Comparison of ENCODE assay signal across 1 cellular context in the genomic region with DNA sequence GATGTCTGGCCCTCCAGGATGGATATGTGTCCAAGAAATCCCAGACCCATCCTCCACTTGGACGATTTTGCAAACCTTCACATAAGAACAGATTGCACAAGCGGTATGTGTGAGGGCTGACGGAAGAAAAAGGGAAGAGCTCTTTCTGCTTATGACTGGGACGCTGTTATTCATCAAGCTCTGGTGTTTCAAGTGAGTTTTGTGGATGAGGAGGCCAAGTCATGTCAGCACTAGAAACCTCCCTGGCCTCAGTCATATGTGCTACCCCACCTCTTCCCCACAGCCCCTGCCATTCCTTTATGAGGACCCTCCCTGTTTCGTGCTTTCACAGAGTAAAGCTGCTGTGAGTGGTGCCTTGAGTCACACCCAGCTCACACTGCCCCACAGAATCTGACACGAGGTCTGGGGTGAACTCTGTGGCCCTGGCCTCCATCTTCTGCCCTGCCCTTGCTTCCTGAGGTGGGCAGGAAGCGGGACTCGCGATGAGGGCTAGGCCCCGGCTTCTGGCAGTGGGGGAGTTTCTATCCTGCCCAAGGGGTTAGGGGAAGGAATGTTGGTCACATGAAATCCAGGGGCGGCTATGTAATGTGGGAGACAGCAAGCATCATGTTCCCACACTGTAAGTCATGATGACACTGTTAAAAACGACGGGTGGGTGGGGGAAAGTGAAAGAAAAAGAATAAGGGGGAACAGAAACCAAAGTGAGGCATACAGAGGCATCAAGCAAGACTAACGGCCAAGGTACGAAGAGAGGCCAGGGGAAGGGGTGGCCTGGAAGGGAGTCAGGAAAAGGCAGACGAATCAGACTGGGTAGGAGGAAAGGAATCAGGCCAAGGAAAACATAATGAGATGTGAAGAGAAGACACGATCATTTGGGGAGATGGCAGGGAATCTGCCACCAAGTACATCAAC.
TF ChIP-seq lines count a peak whose summit lies in the region.

No MANE protein-coding gene starts in this region.

TF ChIP-seq in SK-N-SH, 30 proteins besides CTCF, POLR2A, EP300 and RAD21 (continued from another document):
- TF ChIP-seq YY1 (IDR thresholded peaks at IDR 0.05; ENCODE audit: low read depth) (no peak), RCOR1 (IDR thresholded peaks at IDR 0.05; ENCODE audit: low read length) (no peak)
- TF ChIP-seq, protein P1, sequence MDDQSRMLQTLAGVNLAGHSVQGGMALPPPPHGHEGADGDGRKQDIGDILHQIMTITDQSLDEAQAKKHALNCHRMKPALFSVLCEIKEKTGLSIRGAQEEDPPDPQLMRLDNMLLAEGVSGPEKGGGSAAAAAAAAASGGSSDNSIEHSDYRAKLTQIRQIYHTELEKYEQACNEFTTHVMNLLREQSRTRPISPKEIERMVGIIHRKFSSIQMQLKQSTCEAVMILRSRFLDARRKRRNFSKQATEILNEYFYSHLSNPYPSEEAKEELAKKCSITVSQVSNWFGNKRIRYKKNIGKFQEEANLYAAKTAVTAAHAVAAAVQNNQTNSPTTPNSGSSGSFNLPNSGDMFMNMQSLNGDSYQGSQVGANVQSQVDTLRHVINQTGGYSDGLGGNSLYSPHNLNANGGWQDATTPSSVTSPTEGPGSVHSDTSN (IDR thresholded peaks at IDR 0.05), result no peak
- TF ChIP-seq, protein P2, sequence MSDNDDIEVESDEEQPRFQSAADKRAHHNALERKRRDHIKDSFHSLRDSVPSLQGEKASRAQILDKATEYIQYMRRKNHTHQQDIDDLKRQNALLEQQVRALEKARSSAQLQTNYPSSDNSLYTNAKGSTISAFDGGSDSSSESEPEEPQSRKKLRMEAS (IDR thresholded peaks at IDR 0.05; ENCODE audit: low read depth), result no peak
- TF ChIP-seq, protein P3, sequence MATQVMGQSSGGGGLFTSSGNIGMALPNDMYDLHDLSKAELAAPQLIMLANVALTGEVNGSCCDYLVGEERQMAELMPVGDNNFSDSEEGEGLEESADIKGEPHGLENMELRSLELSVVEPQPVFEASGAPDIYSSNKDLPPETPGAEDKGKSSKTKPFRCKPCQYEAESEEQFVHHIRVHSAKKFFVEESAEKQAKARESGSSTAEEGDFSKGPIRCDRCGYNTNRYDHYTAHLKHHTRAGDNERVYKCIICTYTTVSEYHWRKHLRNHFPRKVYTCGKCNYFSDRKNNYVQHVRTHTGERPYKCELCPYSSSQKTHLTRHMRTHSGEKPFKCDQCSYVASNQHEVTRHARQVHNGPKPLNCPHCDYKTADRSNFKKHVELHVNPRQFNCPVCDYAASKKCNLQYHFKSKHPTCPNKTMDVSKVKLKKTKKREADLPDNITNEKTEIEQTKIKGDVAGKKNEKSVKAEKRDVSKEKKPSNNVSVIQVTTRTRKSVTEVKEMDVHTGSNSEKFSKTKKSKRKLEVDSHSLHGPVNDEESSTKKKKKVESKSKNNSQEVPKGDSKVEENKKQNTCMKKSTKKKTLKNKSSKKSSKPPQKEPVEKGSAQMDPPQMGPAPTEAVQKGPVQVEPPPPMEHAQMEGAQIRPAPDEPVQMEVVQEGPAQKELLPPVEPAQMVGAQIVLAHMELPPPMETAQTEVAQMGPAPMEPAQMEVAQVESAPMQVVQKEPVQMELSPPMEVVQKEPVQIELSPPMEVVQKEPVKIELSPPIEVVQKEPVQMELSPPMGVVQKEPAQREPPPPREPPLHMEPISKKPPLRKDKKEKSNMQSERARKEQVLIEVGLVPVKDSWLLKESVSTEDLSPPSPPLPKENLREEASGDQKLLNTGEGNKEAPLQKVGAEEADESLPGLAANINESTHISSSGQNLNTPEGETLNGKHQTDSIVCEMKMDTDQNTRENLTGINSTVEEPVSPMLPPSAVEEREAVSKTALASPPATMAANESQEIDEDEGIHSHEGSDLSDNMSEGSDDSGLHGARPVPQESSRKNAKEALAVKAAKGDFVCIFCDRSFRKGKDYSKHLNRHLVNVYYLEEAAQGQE (IDR thresholded peaks at IDR 0.05; ENCODE audit: low read depth, low read length), result no peak
TF ChIP-seq in SK-N-SH: peak in this region for 0.
